In the genomic region with DNA sequence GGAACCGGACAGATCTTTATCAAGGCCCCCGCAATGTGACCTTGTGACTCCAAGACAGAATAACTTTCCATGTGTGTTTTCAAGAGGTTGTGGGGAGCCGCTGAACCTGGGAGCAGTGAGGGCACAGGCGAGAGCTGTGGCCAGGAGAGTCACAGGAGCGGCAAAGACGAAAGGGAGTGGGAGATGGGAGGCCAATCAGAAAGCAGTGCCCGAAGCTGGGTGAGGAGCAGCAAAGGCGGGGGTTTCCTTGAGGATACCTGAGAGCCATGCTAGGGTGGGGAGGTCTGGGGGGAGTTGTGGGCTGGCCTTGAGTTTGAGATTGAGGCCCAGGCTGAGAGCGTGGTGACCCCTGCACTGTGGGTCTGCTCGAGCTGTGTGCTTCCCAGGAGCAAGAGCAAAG, we compare ENCODE assay signal across 1 cellular context.
TF ChIP-seq lines count a peak whose summit lies in the region.

No MANE protein-coding gene starts in this region.

TF ChIP-seq in IMR-90, 13 proteins besides CTCF, POLR2A, EP300 and RAD21:
- TF ChIP-seq RFX5 (IDR thresholded peaks at IDR 0.05; ENCODE audit: low read depth, low read length) (no peak), FOS (IDR thresholded peaks at IDR 0.05; ENCODE audit: low read depth, low read length) (no peak), CEBPB (IDR thresholded peaks at IDR 0.05; ENCODE audit: low read depth, low read length) (no peak), USF2 (IDR thresholded peaks at IDR 0.05; ENCODE audit: low read depth, low read length) (no peak), MXI1 (IDR thresholded peaks at IDR 0.05; ENCODE audit: borderline replicate concordance, low read depth, low read length) (no peak), MAZ (IDR thresholded peaks at IDR 0.05; ENCODE audit: borderline replicate concordance, low read depth, low read length) (no peak), NFE2L2 (IDR thresholded peaks at IDR 0.05; ENCODE audit: low read depth, low read length) (no peak), CHD1 (IDR thresholded peaks at IDR 0.05; ENCODE audit: low read depth, low read length) (no peak), BHLHE40 (IDR thresholded peaks at IDR 0.05; ENCODE audit: low read depth, low read length) (no peak), MAFK (IDR thresholded peaks at IDR 0.05; ENCODE audit: low read depth, low read length) (no peak), RCOR1 (IDR thresholded peaks at IDR 0.05; ENCODE audit: insufficient replicate concordance, low read length) (no peak), SMC3 (IDR thresholded peaks at IDR 0.05; ENCODE audit: low read depth, low read length) (no peak)
- TF ChIP-seq, protein P1, sequence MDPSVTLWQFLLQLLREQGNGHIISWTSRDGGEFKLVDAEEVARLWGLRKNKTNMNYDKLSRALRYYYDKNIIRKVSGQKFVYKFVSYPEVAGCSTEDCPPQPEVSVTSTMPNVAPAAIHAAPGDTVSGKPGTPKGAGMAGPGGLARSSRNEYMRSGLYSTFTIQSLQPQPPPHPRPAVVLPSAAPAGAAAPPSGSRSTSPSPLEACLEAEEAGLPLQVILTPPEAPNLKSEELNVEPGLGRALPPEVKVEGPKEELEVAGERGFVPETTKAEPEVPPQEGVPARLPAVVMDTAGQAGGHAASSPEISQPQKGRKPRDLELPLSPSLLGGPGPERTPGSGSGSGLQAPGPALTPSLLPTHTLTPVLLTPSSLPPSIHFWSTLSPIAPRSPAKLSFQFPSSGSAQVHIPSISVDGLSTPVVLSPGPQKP (IDR thresholded peaks at IDR 0.05; ENCODE audit: borderline replicate concordance, low read depth, low read length), result no peak
